Comparison of ENCODE assay signal across 1 cellular context in the genomic region with DNA sequence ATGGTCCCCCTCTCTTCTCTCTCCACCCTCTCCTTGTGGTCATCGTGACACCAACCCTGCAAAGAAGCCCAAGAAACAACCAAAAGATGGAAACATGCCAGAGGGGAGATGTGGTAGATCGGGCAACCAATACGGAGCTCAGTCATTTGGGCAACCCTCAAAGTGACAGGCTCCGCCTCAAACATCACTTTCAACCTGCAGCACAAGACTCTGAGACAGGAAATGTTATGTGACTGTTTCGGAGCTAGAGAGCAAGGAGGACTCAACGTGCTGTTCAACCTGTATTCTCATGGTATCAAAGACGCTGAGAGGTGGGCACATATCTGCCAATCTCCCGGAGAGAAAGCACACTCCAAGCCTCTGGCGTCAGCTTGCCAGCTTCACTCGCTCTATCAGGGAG.
TF ChIP-seq lines count a peak whose summit lies in the region.

No MANE protein-coding gene starts in this region.

TF ChIP-seq in GM23338, 12 proteins besides CTCF, POLR2A, EP300 and RAD21 (continued from another document):
- TF ChIP-seq, protein P1, sequence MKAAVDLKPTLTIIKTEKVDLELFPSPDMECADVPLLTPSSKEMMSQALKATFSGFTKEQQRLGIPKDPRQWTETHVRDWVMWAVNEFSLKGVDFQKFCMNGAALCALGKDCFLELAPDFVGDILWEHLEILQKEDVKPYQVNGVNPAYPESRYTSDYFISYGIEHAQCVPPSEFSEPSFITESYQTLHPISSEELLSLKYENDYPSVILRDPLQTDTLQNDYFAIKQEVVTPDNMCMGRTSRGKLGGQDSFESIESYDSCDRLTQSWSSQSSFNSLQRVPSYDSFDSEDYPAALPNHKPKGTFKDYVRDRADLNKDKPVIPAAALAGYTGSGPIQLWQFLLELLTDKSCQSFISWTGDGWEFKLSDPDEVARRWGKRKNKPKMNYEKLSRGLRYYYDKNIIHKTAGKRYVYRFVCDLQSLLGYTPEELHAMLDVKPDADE (IDR thresholded peaks at IDR 0.05) = no peak
- TF ChIP-seq, protein P2, sequence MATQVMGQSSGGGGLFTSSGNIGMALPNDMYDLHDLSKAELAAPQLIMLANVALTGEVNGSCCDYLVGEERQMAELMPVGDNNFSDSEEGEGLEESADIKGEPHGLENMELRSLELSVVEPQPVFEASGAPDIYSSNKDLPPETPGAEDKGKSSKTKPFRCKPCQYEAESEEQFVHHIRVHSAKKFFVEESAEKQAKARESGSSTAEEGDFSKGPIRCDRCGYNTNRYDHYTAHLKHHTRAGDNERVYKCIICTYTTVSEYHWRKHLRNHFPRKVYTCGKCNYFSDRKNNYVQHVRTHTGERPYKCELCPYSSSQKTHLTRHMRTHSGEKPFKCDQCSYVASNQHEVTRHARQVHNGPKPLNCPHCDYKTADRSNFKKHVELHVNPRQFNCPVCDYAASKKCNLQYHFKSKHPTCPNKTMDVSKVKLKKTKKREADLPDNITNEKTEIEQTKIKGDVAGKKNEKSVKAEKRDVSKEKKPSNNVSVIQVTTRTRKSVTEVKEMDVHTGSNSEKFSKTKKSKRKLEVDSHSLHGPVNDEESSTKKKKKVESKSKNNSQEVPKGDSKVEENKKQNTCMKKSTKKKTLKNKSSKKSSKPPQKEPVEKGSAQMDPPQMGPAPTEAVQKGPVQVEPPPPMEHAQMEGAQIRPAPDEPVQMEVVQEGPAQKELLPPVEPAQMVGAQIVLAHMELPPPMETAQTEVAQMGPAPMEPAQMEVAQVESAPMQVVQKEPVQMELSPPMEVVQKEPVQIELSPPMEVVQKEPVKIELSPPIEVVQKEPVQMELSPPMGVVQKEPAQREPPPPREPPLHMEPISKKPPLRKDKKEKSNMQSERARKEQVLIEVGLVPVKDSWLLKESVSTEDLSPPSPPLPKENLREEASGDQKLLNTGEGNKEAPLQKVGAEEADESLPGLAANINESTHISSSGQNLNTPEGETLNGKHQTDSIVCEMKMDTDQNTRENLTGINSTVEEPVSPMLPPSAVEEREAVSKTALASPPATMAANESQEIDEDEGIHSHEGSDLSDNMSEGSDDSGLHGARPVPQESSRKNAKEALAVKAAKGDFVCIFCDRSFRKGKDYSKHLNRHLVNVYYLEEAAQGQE (IDR thresholded peaks at IDR 0.05; ENCODE audit: unreplicated experiment) = no peak
- TF ChIP-seq ZNF331 (CRISPR knock-in tag; IDR thresholded peaks at IDR 0.05; ENCODE audit: low read depth) = no peak
- TF ChIP-seq, protein P3, sequence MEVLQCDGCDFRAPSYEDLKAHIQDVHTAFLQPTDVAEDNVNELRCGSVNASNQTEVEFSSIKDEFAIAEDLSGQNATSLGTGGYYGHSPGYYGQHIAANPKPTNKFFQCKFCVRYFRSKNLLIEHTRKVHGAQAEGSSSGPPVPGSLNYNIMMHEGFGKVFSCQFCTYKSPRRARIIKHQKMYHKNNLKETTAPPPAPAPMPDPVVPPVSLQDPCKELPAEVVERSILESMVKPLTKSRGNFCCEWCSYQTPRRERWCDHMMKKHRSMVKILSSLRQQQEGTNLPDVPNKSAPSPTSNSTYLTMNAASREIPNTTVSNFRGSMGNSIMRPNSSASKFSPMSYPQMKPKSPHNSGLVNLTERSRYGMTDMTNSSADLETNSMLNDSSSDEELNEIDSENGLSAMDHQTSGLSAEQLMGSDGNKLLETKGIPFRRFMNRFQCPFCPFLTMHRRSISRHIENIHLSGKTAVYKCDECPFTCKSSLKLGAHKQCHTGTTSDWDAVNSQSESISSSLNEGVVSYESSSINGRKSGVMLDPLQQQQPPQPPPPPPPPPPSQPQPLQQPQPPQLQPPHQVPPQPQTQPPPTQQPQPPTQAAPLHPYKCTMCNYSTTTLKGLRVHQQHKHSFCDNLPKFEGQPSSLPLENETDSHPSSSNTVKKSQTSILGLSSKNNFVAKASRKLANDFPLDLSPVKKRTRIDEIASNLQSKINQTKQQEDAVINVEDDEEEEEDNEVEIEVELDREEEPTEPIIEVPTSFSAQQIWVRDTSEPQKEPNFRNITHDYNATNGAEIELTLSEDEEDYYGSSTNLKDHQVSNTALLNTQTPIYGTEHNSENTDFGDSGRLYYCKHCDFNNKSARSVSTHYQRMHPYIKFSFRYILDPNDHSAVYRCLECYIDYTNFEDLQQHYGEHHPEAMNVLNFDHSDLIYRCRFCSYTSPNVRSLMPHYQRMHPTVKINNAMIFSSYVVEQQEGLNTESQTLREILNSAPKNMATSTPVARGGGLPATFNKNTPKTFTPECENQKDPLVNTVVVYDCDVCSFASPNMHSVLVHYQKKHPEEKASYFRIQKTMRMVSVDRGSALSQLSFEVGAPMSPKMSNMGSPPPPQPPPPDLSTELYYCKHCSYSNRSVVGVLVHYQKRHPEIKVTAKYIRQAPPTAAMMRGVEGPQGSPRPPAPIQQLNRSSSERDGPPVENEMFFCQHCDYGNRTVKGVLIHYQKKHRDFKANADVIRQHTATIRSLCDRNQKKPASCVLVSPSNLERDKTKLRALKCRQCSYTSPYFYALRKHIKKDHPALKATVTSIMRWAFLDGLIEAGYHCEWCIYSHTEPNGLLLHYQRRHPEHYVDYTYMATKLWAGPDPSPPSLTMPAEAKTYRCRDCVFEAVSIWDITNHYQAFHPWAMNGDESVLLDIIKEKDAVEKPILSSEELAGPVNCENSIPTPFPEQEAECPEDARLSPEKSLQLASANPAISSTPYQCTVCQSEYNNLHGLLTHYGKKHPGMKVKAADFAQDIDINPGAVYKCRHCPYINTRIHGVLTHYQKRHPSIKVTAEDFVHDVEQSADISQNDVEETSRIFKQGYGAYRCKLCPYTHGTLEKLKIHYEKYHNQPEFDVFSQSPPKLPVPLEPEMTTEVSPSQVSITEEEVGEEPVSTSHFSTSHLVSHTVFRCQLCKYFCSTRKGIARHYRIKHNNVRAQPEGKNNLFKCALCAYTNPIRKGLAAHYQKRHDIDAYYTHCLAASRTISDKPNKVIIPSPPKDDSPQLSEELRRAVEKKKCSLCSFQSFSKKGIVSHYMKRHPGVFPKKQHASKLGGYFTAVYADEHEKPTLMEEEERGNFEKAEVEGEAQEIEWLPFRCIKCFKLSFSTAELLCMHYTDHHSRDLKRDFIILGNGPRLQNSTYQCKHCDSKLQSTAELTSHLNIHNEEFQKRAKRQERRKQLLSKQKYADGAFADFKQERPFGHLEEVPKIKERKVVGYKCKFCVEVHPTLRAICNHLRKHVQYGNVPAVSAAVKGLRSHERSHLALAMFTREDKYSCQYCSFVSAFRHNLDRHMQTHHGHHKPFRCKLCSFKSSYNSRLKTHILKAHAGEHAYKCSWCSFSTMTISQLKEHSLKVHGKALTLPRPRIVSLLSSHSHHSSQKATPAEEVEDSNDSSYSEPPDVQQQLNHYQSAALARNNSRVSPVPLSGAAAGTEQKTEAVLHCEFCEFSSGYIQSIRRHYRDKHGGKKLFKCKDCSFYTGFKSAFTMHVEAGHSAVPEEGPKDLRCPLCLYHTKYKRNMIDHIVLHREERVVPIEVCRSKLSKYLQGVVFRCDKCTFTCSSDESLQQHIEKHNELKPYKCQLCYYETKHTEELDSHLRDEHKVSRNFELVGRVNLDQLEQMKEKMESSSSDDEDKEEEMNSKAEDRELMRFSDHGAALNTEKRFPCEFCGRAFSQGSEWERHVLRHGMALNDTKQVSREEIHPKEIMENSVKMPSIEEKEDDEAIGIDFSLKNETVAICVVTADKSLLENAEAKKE (CRISPR knock-in tag; IDR thresholded peaks at IDR 0.05) = no peak
